ENCODE assay signal across 1 cellular context in the genomic region with DNA sequence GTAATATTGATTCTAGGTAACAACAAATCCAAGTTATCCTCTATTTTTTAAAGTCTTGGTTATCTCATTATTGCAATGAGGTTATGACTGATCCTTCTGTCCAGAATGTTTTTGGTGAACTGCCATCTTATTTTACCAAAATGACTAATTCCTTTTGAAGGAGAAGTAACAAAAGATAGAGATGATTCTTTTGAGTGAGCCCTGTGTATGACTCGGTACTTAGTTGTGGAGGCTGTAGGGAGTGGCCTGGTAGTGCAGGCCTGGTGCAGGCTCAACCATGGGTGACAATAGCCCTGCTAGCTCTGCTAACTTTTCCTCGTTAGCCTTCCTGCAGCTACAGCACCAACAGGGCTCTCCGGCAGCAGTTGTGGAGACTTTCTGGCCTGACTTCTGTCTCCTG.
TF ChIP-seq lines count a peak whose summit lies in the region.

No MANE protein-coding gene starts in this region.

TF ChIP-seq in GM12878, 131 proteins besides CTCF, POLR2A, EP300 and RAD21 (continued from another document):
- TF ChIP-seq, protein P1, sequence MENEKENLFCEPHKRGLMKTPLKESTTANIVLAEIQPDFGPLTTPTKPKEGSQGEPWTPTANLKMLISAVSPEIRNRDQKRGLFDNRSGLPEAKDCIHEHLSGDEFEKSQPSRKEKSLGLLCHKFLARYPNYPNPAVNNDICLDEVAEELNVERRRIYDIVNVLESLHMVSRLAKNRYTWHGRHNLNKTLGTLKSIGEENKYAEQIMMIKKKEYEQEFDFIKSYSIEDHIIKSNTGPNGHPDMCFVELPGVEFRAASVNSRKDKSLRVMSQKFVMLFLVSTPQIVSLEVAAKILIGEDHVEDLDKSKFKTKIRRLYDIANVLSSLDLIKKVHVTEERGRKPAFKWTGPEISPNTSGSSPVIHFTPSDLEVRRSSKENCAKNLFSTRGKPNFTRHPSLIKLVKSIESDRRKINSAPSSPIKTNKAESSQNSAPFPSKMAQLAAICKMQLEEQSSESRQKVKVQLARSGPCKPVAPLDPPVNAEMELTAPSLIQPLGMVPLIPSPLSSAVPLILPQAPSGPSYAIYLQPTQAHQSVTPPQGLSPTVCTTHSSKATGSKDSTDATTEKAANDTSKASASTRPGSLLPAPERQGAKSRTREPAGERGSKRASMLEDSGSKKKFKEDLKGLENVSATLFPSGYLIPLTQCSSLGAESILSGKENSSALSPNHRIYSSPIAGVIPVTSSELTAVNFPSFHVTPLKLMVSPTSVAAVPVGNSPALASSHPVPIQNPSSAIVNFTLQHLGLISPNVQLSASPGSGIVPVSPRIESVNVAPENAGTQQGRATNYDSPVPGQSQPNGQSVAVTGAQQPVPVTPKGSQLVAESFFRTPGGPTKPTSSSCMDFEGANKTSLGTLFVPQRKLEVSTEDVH (IDR thresholded peaks at IDR 0.05; ENCODE audit: low read depth, partially characterized antibody), result no peak
- TF ChIP-seq PAX5 (IDR thresholded peaks at IDR 0.05; ENCODE audit: borderline replicate concordance, low read depth, low read length) (no peak), RUNX3 (IDR thresholded peaks at IDR 0.05; ENCODE audit: low read length) (no peak), ESRRA (IDR thresholded peaks at IDR 0.05; ENCODE audit: low read length) (no peak), KLF5 (IDR thresholded peaks at IDR 0.05; ENCODE audit: partially characterized antibody) (no peak), NFXL1 (IDR thresholded peaks at IDR 0.05; ENCODE audit: borderline replicate concordance) (no peak), FOS (IDR thresholded peaks at IDR 0.05; ENCODE audit: borderline replicate concordance, extremely low read depth, insufficient read length) (no peak), RAD51 (IDR thresholded peaks at IDR 0.05) (no peak), TBL1XR1 (IDR thresholded peaks at IDR 0.05; ENCODE audit: low read depth, low read length) (no peak)
- TF ChIP-seq, protein P2, sequence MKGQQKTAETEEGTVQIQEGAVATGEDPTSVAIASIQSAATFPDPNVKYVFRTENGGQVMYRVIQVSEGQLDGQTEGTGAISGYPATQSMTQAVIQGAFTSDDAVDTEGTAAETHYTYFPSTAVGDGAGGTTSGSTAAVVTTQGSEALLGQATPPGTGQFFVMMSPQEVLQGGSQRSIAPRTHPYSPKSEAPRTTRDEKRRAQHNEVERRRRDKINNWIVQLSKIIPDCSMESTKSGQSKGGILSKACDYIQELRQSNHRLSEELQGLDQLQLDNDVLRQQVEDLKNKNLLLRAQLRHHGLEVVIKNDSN (IDR thresholded peaks at IDR 0.05; ENCODE audit: borderline replicate concordance, extremely low read length, insufficient read depth, low read depth, low read length), result no peak
- TF ChIP-seq, protein P3, sequence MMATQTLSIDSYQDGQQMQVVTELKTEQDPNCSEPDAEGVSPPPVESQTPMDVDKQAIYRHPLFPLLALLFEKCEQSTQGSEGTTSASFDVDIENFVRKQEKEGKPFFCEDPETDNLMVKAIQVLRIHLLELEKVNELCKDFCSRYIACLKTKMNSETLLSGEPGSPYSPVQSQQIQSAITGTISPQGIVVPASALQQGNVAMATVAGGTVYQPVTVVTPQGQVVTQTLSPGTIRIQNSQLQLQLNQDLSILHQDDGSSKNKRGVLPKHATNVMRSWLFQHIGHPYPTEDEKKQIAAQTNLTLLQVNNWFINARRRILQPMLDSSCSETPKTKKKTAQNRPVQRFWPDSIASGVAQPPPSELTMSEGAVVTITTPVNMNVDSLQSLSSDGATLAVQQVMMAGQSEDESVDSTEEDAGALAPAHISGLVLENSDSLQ (IDR thresholded peaks at IDR 0.05), result no peak
- TF ChIP-seq, protein P4, sequence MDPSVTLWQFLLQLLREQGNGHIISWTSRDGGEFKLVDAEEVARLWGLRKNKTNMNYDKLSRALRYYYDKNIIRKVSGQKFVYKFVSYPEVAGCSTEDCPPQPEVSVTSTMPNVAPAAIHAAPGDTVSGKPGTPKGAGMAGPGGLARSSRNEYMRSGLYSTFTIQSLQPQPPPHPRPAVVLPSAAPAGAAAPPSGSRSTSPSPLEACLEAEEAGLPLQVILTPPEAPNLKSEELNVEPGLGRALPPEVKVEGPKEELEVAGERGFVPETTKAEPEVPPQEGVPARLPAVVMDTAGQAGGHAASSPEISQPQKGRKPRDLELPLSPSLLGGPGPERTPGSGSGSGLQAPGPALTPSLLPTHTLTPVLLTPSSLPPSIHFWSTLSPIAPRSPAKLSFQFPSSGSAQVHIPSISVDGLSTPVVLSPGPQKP (IDR thresholded peaks at IDR 0.05; ENCODE audit: low read depth, low read length), result no peak
TF ChIP-seq in GM12878: peak in this region for 0.
